In genomic region chr2:7725132-7725849, GRCh38 we compare ENCODE assay signal across 9 cellular contexts.
DNase-seq lines count a peak whose midpoint lies in the region; ATAC-seq and TF ChIP-seq lines count a peak whose summit lies in the region.
"Had no signal": no experiment of that assay in that cellular context is flagged by ENCODE, and none has a peak within 500 bp of the region (broad histone marks: within the 10 kb centered on the region; RNA-seq: fewer than 3 reads in every experiment).

No MANE protein-coding gene starts in this region.

- H3K4me3 ChIP-seq in BLaER1 (no peak overlapping the region), GM23248 (no peak overlapping the region), lung (no peak overlapping the region), tibial artery (no peak overlapping the region)

- H3K9ac ChIP-seq in BLaER1 = no peak overlapping the region
- no peak overlapping the region for H3K9ac ChIP-seq in GM23248

- ATAC-seq in activated naive CD4-positive, alpha-beta T cell treated with anti-CD3 and anti-CD28 coated beads, Interleukin-2, amount 50 U/mL, for 72 hours = peak; percentile 83 to 92
- ATAC-seq in lung (ENCODE audit: insufficient read depth, low FRiP score) = peak; percentile 11
- no peak for ATAC-seq in GM19328 (IDR thresholded peaks at IDR 0.05; ENCODE audit: unreplicated experiment)
- no peak for ATAC-seq in HG03565 (IDR thresholded peaks at IDR 0.05; ENCODE audit: unreplicated experiment)

- H3K27me3 ChIP-seq in BLaER1 (no peaks in the 10 kb centered on the region), GM23248 (replicated peaks; ENCODE audit: insufficient read depth) (no peaks in the 10 kb centered on the region), lung (ENCODE audit: control insufficient read depth, insufficient read depth) (no peaks in the 10 kb centered on the region), tibial artery (no peaks in the 10 kb centered on the region)
- H3K27me3 ChIP-seq: brain microvascular endothelial cell had no signal

- H3K79me2 ChIP-seq in GM23248 (ENCODE audit: insufficient read depth) = no peaks in the 10 kb centered on the region

- H3K9me3 ChIP-seq in BLaER1 = no peaks in the 10 kb centered on the region
- no peaks in the 10 kb centered on the region for H3K9me3 ChIP-seq in GM23248 (ENCODE audit: low read depth)
- H3K9me3 ChIP-seq in lung (ENCODE audit: control insufficient read depth in 2 of 2, insufficient read depth in 1 of 2, low read length in 1 of 2) = no peaks in the 10 kb centered on the region
- H3K9me3 ChIP-seq in tibial artery = no peaks in the 10 kb centered on the region

- no peak overlapping the region for H3K27ac ChIP-seq in BLaER1
- H3K27ac ChIP-seq in GM23248 = no peak overlapping the region
- no peak overlapping the region for H3K27ac ChIP-seq in lung (ENCODE audit: low read depth in 1 of 2, low read length in 1 of 2)
- H3K27ac ChIP-seq in tibial artery = no peak overlapping the region
- H3K27ac ChIP-seq: brain microvascular endothelial cell had no signal

- peak overlapping the region in 1 of 2 donors; percentile 32 for H3K27ac Mint-ChIP-seq in activated naive CD4-positive, alpha-beta T cell treated with anti-CD3 and anti-CD28 coated beads, Interleukin-2, amount 50 U/mL, for 72 hours

- H2AFZ ChIP-seq in GM23248 = peak overlapping the region; percentile 58

- H4K20me1 ChIP-seq in BLaER1 = no peaks in the 10 kb centered on the region
- no peaks in the 10 kb centered on the region for H4K20me1 ChIP-seq in GM23248 (ENCODE audit: insufficient read depth)

- H3K4me1 ChIP-seq in BLaER1 = no peaks in the 10 kb centered on the region
- peaks cover 11% of the 10 kb centered on the region; the same call in 1 of the 2 replicates for H3K4me1 ChIP-seq in GM23248 (ENCODE audit: insufficient read depth)
- H3K4me1 ChIP-seq in lung (ENCODE audit: control insufficient read depth in 2 of 2, insufficient read depth in 2 of 2, low read length in 2 of 2) = no peaks in the 10 kb centered on the region
- no peaks in the 10 kb centered on the region for H3K4me1 ChIP-seq in tibial artery

- H3K36me3 Mint-ChIP-seq in activated naive CD4-positive, alpha-beta T cell treated with anti-CD3 and anti-CD28 coated beads, Interleukin-2, amount 50 U/mL, for 72 hours = peaks cover 0 to 6% of the 10 kb centered on the region in 2 donors

- 46 to 50% methylated on average over 10 of the region's 10 CpGs for WGBS in GM23248 (ENCODE audit: low coverage in 1 of 2, low lambda C conversion rate in 2 of 2, missing lambda C conversion rate in 2 of 2), 2 experiments
- WGBS in lung, 2 donors = 39 to 48% methylated on average over 10 of the region's 10 CpGs

- peak overlapping the region; percentile 1; the same call in 1 of the 2 replicates for H3K4me2 ChIP-seq in BLaER1
- no peak overlapping the region for H3K4me2 ChIP-seq in GM23248 (ENCODE audit: unreplicated experiment)

- H3K9me3 Mint-ChIP-seq in activated naive CD4-positive, alpha-beta T cell treated with anti-CD3 and anti-CD28 coated beads, Interleukin-2, amount 50 U/mL, for 72 hours = no peaks in the 10 kb centered on the region

- no peaks in the 10 kb centered on the region for H3K36me3 ChIP-seq in BLaER1
- H3K36me3 ChIP-seq in GM23248 (ENCODE audit: low read depth) = no peaks in the 10 kb centered on the region
- H3K36me3 ChIP-seq in lung (ENCODE audit: control insufficient read depth in 2 of 2, insufficient read depth in 2 of 2, low read length in 2 of 2) = no peaks in the 10 kb centered on the region
- H3K36me3 ChIP-seq in tibial artery = no peaks in the 10 kb centered on the region
- H3K36me3 ChIP-seq: brain microvascular endothelial cell had no signal

- intact Hi-C loops in tibial artery (cut with DNase I; ENCODE audit: low total_unique reads) = no loop called here

- TF ChIP-seq CTCF in lung (IDR thresholded peaks at IDR 0.05; ENCODE audit: control extremely low read depth, extremely low read depth) = no peak
- no peak for TF ChIP-seq CTCF in tibial artery (IDR thresholded peaks at IDR 0.05)

- H3F3A ChIP-seq in GM23248 (ENCODE audit: insufficient read depth) = no peaks in the 10 kb centered on the region

- DNase-seq in GM23248 (peak; percentile 7), lung (ENCODE audit: low spot score) (no peak), HPDE6-E6E7 (ENCODE audit: extremely low spot score) (no peak), tibial artery (no peak)
- no peak for DNase-seq in activated naive CD4-positive, alpha-beta T cell treated with anti-CD3 and anti-CD28 coated beads, Interleukin-2, amount 50 U/mL, for 72 hours (ENCODE audit: low spot score in 2 of 2)
- DNase-seq: brain microvascular endothelial cell had no signal

- no peaks in the 10 kb centered on the region for H3K9me2 ChIP-seq in GM23248 (ENCODE audit: insufficient read depth)

- in situ Hi-C loops in GM23248 (cut with MboI) = no loop called here

Comparison
In these comparisons a context has a peak if more than half of its experiments do, and no peak if none do; other contexts are left out.
1. ATAC-seq: peak in activated naive CD4-positive, alpha-beta T cell treated with anti-CD3 and anti-CD28 coated beads, Interleukin-2, amount 50 U/mL, for 72 hours (2 of 2) and lung (single experiment); none in GM19328 (single experiment) and HG03565 (single experiment).